ENCODE assay signal across 9 cellular contexts in genomic region chr19:49862411-49863253, GRCh38. TPM values are rescaled to one million over a fixed set of nuclear protein-coding genes. Genes with fewer than 3 reads are reported as not detected.
A peak's percentile ranks its signal among the peaks of the same experiment; 100 is the strongest.
DNase-seq lines count a peak whose midpoint lies in the region; ATAC-seq, FAIRE-seq and TF ChIP-seq lines count a peak whose summit lies in the region.
"Had no signal": no experiment of that assay in that cellular context is flagged by ENCODE, and none has a peak within 500 bp of the region (broad histone marks: within the 10 kb centered on the region; RNA-seq: fewer than 3 reads in every experiment).

No MANE protein-coding gene starts in this region.

- no TSS peak for BruUV-seq in PC-3 (replicated peaks; lab: Mats Ljungman, UMichigan)

- no peaks in the 10 kb centered on the region for H3K9me3 ChIP-seq in PC-3 (ENCODE audit: low read length)
- H3K9me3 ChIP-seq in hepatocyte (ENCODE audit: low read depth) = no peaks in the 10 kb centered on the region

- H3F3A ChIP-seq in PC-3 (ENCODE audit: low read length, unreplicated experiment) = peaks cover 5% of the 10 kb centered on the region

- 87% methylated on average over 29 of the region's 47 CpGs for WGBS in hepatocyte (ENCODE audit: low lambda C conversion rate, missing lambda C conversion rate)

- ATAC-seq in PC-3 (no peak), HG02981 (IDR thresholded peaks at IDR 0.05; ENCODE audit: unreplicated experiment) (no peak)

- POLR2A ChIA-PET in PC-3 (lab: Charles Lee; ENCODE audit: unreplicated experiment) = no interaction called here

- no peak overlapping the region for H2AFZ ChIP-seq in PC-3 (ENCODE audit: low read length)
- no peak overlapping the region for H2AFZ ChIP-seq in hepatocyte

- peaks cover 17% of the 10 kb centered on the region for H4K20me1 ChIP-seq in PC-3 (ENCODE audit: low read length)
- H4K20me1 ChIP-seq in hepatocyte (ENCODE audit: insufficient read depth, poor library complexity, severe bottlenecking) = peaks cover 13% of the 10 kb centered on the region

- H3K27me3 ChIP-seq in PC-3 (ENCODE audit: low read length) (no peaks in the 10 kb centered on the region), hepatocyte (no peaks in the 10 kb centered on the region)

- no peaks in the 10 kb centered on the region for H3K9me2 ChIP-seq in PC-3 (replicated peaks; ENCODE audit: low read length)
- no peaks in the 10 kb centered on the region for H3K9me2 ChIP-seq in hepatocyte (replicated peaks; ENCODE audit: insufficient read depth)

- CTCF ChIA-PET in PC-3 (lab: Charles Lee) = no interaction called here

- H3K27ac ChIP-seq in PC-3 (ENCODE audit: low read length) = no peak overlapping the region
- no peak overlapping the region for H3K27ac ChIP-seq in hepatocyte

- H3K4me2 ChIP-seq in PC-3 (ENCODE audit: low read length) (no peak overlapping the region), hepatocyte (no peak overlapping the region)

- H3K36me3 ChIP-seq in PC-3 (ENCODE audit: low read depth, low read length) (peaks cover 51% of the 10 kb centered on the region), hepatocyte (replicated peaks; ENCODE audit: insufficient read depth, low read depth) (no peaks in the 10 kb centered on the region)

- no peak overlapping the region for H3K4me3 ChIP-seq in PC-3 (ENCODE audit: low read length)
- H3K4me3 ChIP-seq in hepatocyte = no peak overlapping the region

- H3K79me2 ChIP-seq in PC-3 (ENCODE audit: low read length) (peaks cover 41% of the 10 kb centered on the region), hepatocyte (peaks cover 28% of the 10 kb centered on the region)

- TF ChIP-seq CTCF in PC-3 (conservative IDR thresholded peaks at IDR 0.05; ENCODE audit: low read depth, low read length) = peak; percentile 66
- peak; percentile 20 for TF ChIP-seq CTCF in hepatocyte (IDR thresholded peaks at IDR 0.05; ENCODE audit: poor library complexity)

- H3K4me1 ChIP-seq in PC-3 (ENCODE audit: insufficient read depth, low read length) (peaks cover 15% of the 10 kb centered on the region), hepatocyte (ENCODE audit: insufficient read depth) (peaks cover 13% of the 10 kb centered on the region)

- intact Hi-C loops in PC-3 (cut with micrococcal nuclease) = no loop called here

- no peak overlapping the region for H3K9ac ChIP-seq in PC-3 (ENCODE audit: low read length)

- peak; percentile 13 for FAIRE-seq in urothelium cell line (lab: Jason Lieb, UNC)
- FAIRE-seq: G401.6 had no signal

- peak; percentile 34 for DNase-seq in stimulated activated CD4-positive, alpha-beta T cell treated with anti-CD3 and anti-CD28 coated beads, Interleukin-4, amount 100 ng/mL, for 1 hour
- DNase-seq in stimulated activated CD4-positive, alpha-beta T cell treated with anti-CD3 and anti-CD28 coated beads, Interleukin-4, amount 100 ng/mL, for 4 hours = no peak
- DNase-seq in PC-3 (no peak), hepatocyte (ENCODE audit: low spot score) (no peak), urothelium cell line (ENCODE audit: low spot score) (no peak), NCI-H2227 treated with DMSO at 0.1 percent for 48 hours (lab: John Stamatoyannopoulos, UW) (no peak)
- no peak for DNase-seq in activated CD8-positive, alpha-beta memory T cell treated with anti-CD3 and anti-CD28 coated beads for 24 hours

RNA-seq across cellular contexts. Expression of gene PNKP, which starts 4.7 kb away (rescaled TPM):
- total RNA-seq in PC-3 (2014; rRNA removed) = 141 and 172 TPM in 2 replicates
- total RNA-seq in hepatocyte = 16.1 and 27.0 TPM in 2 replicates
- 68.6 and 84.4 TPM in 2 replicates for polyA plus RNA-seq in hepatocyte

RNA-seq across cellular contexts. Expression of gene PTOV1, which starts 11.7 kb away (rescaled TPM):
- 138 and 148 TPM in 2 replicates for total RNA-seq in PC-3 (2014; rRNA removed)
- 76.4 and 114 TPM in 2 replicates for total RNA-seq in hepatocyte
- 294 and 305 TPM in 2 replicates for polyA plus RNA-seq in hepatocyte

RNA-seq across cellular contexts. Expression of gene AKT1S1, which starts 14.5 kb away (rescaled TPM):
- 42.3 and 61.0 TPM in 2 replicates for total RNA-seq in PC-3 (2014; rRNA removed)
- total RNA-seq in hepatocyte = 15.6 and 16.3 TPM in 2 replicates
- polyA plus RNA-seq in hepatocyte = 73.0 and 74.5 TPM in 2 replicates

RNA-seq across cellular contexts. Expression of gene TBC1D17, which starts 14.9 kb away (rescaled TPM):
- total RNA-seq in PC-3 (2014; rRNA removed) (17.8 and 18.8 TPM in 2 replicates), hepatocyte (10.7 and 13.4 TPM in 2 replicates)
- polyA plus RNA-seq in hepatocyte = 52.8 and 55.1 TPM in 2 replicates

RNA-seq across cellular contexts. Expression of gene IL4I1, which starts 34.1 kb away (rescaled TPM):
- total RNA-seq in PC-3 (2014; rRNA removed) (0.29 and 2.2 TPM in 2 replicates), hepatocyte (0.12 and 0.60 TPM in 2 replicates)
- polyA plus RNA-seq in hepatocyte = 0.33 and 0.97 TPM in 2 replicates
